Comparison of ENCODE assay signal across 8 cellular contexts in genomic region chr19:1470864-1471513, GRCh38. TPM values are rescaled to one million over a fixed set of nuclear protein-coding genes. Genes with fewer than 3 reads are reported as not detected.
A peak's percentile ranks its signal among the peaks of the same experiment; 100 is the strongest.
DNase-seq lines count a peak whose midpoint lies in the region; ATAC-seq lines count a peak whose summit lies in the region.

No MANE protein-coding gene starts in this region.

- ATAC-seq in Right ventricle myocardium inferior: no peak
- ATAC-seq in activated CD8-positive, alpha-beta T cell treated with anti-CD3 and anti-CD28 coated beads, Interleukin-2, amount 10 ng/mL, durations not matched to agents 7 days and 5 days: peak; percentile 18
- ATAC-seq in GM21526 (IDR thresholded peaks at IDR 0.05; ENCODE audit: low FRiP score, unreplicated experiment): no peak

- DNase-seq in Right ventricle myocardium inferior (ENCODE audit: missing footprints) (peak; percentile 50), cardiac septum (ENCODE audit: low spot score) (no peak), NCI-H1092 treated with DMSO at 0.1 percent for 48 hours (lab: John Stamatoyannopoulos, UW) (no peak), posterior vena cava (ENCODE audit: low spot score) (no peak)
- no peak for DNase-seq in activated CD8-positive, alpha-beta T cell treated with anti-CD3 and anti-CD28 coated beads, Interleukin-2, amount 10 ng/mL, durations not matched to agents 7 days and 5 days

- H3K27me3 Mint-ChIP-seq in activated CD8-positive, alpha-beta T cell treated with anti-CD3 and anti-CD28 coated beads, Interleukin-2, amount 10 ng/mL, durations not matched to agents 7 days and 5 days (ENCODE audit: low read depth): peaks cover 18% of the 10 kb centered on the region

- POLR2A ChIA-PET in activated CD8-positive, alpha-beta T cell treated with anti-CD3 and anti-CD28 coated beads, Interleukin-2, amount 10 ng/mL, durations not matched to agents 7 days and 5 days (lab: Charles Lee): interaction anchor here (0.6 to 0.8 kb wide), 2 partner anchors 19 to 38 kb away, joined by 3 to 4 read pairs; no protein-coding TSS in a partner anchor

- no peaks in the 10 kb centered on the region for H3K9me3 ChIP-seq in iPS-18a (ENCODE audit: control insufficient read depth, low read depth, low read length)

- no peaks in the 10 kb centered on the region for H3K9me3 Mint-ChIP-seq in activated CD8-positive, alpha-beta T cell treated with anti-CD3 and anti-CD28 coated beads, Interleukin-2, amount 10 ng/mL, durations not matched to agents 7 days and 5 days (ENCODE audit: insufficient read depth)

- H3K36me3 ChIP-seq in iPS-18a (ENCODE audit: control insufficient read depth, low read depth, low read length): no peaks in the 10 kb centered on the region

- H3K4me1 Mint-ChIP-seq in activated CD8-positive, alpha-beta T cell treated with anti-CD3 and anti-CD28 coated beads, Interleukin-2, amount 10 ng/mL, durations not matched to agents 7 days and 5 days (ENCODE audit: low read depth): peaks cover 11% of the 10 kb centered on the region

- peaks cover 2% of the 10 kb centered on the region for H3K36me3 Mint-ChIP-seq in activated CD8-positive, alpha-beta T cell treated with anti-CD3 and anti-CD28 coated beads, Interleukin-2, amount 10 ng/mL, durations not matched to agents 7 days and 5 days (ENCODE audit: low read depth)

- no peak overlapping the region for H3K9ac ChIP-seq in iPS-18a (ENCODE audit: low read length)

- peak overlapping the region; percentile 45 for H3K4me3 Mint-ChIP-seq in activated CD8-positive, alpha-beta T cell treated with anti-CD3 and anti-CD28 coated beads, Interleukin-2, amount 10 ng/mL, durations not matched to agents 7 days and 5 days

- intact Hi-C loops in Right ventricle myocardium inferior (cut with DNase I): no loop called here
- intact Hi-C loops in cardiac septum (cut with DNase I): no loop called here
- intact Hi-C loops in posterior vena cava (cut with DNase I): no loop called here

- H3K27ac ChIP-seq in iPS-18a (ENCODE audit: low read length): no peak overlapping the region
- H3K27ac ChIP-seq in temporal lobe (ENCODE audit: low read depth, low read length): peak overlapping the region; percentile 33

- H3K4me3 ChIP-seq in iPS-18a (ENCODE audit: low read length): peak overlapping the region; percentile 35

- CTCF ChIA-PET in activated CD8-positive, alpha-beta T cell treated with anti-CD3 and anti-CD28 coated beads, Interleukin-2, amount 10 ng/mL, durations not matched to agents 7 days and 5 days (lab: Charles Lee): interaction anchor here (1.2 to 2.1 kb wide), 2 partner anchors 26 to 192 kb away, joined by 4 to 8 read pairs; no protein-coding TSS in a partner anchor

- H3K27ac Mint-ChIP-seq in activated CD8-positive, alpha-beta T cell treated with anti-CD3 and anti-CD28 coated beads, Interleukin-2, amount 10 ng/mL, durations not matched to agents 7 days and 5 days: no peak overlapping the region

- H3K27me3 ChIP-seq in iPS-18a (ENCODE audit: control insufficient read depth, insufficient read depth, low read length): peaks cover 79% of the 10 kb centered on the region

- H3K4me1 ChIP-seq in iPS-18a (ENCODE audit: control insufficient read depth, low read depth, low read length): no peaks in the 10 kb centered on the region

RNA-seq across cellular contexts. Expression of gene C19orf25, which starts 8.0 kb away (rescaled TPM):
- 21.5 TPM for total RNA-seq in Right ventricle myocardium inferior
- total RNA-seq in cardiac septum: 16.9 TPM
- 10 to 100 TPM; 33.3 to 38.2 TPM for total RNA-seq in activated CD8-positive, alpha-beta T cell treated with anti-CD3 and anti-CD28 coated beads, Interleukin-2, amount 10 ng/mL, durations not matched to agents 7 days and 5 days
- 13.5 TPM for total RNA-seq in temporal lobe
- total RNA-seq in posterior vena cava: 10 to 100 TPM; 16.2 to 17.3 TPM

RNA-seq across cellular contexts. Expression of gene PCSK4, which starts 19.2 kb away (rescaled TPM):
- total RNA-seq in Right ventricle myocardium inferior (0.89 TPM), cardiac septum (1.5 TPM), temporal lobe (2.2 TPM), posterior vena cava (1 to 10 TPM in 1 of 2 donors, under 1 TPM in 1; 0.52 to 1.8 TPM)
- 1 to 10 TPM; 3.4 to 4.1 TPM for total RNA-seq in activated CD8-positive, alpha-beta T cell treated with anti-CD3 and anti-CD28 coated beads, Interleukin-2, amount 10 ng/mL, durations not matched to agents 7 days and 5 days

RNA-seq across cellular contexts. Expression of gene REEP6, which starts 20.0 kb away (rescaled TPM):
- total RNA-seq in Right ventricle myocardium inferior (1.1 TPM), cardiac septum (3.3 TPM), temporal lobe (0.98 TPM), posterior vena cava (1 to 10 TPM in 1 of 2 donors, under 1 TPM in 1; 0.33 to 1.2 TPM)
- 1 to 10 TPM; 1.7 to 1.9 TPM for total RNA-seq in activated CD8-positive, alpha-beta T cell treated with anti-CD3 and anti-CD28 coated beads, Interleukin-2, amount 10 ng/mL, durations not matched to agents 7 days and 5 days

RNA-seq across cellular contexts. Expression of gene APC2, which starts 21.1 kb away (rescaled TPM):
- total RNA-seq in Right ventricle myocardium inferior (0.14 TPM), cardiac septum (0.08 TPM), temporal lobe (193 TPM), posterior vena cava (under 1 TPM; 0.05 to 0.10 TPM)
- total RNA-seq in activated CD8-positive, alpha-beta T cell treated with anti-CD3 and anti-CD28 coated beads, Interleukin-2, amount 10 ng/mL, durations not matched to agents 7 days and 5 days: not detected

RNA-seq across cellular contexts. Expression of gene RPS15, which starts 32.8 kb away (rescaled TPM):
- 695 TPM for total RNA-seq in Right ventricle myocardium inferior
- 479 TPM for total RNA-seq in cardiac septum
- 1,000 to 10,000 TPM; 1,384 TPM for total RNA-seq in activated CD8-positive, alpha-beta T cell treated with anti-CD3 and anti-CD28 coated beads, Interleukin-2, amount 10 ng/mL, durations not matched to agents 7 days and 5 days
- 418 TPM for total RNA-seq in temporal lobe
- total RNA-seq in posterior vena cava: 100 to 1,000 TPM; 722 to 743 TPM
